In the genomic region with DNA sequence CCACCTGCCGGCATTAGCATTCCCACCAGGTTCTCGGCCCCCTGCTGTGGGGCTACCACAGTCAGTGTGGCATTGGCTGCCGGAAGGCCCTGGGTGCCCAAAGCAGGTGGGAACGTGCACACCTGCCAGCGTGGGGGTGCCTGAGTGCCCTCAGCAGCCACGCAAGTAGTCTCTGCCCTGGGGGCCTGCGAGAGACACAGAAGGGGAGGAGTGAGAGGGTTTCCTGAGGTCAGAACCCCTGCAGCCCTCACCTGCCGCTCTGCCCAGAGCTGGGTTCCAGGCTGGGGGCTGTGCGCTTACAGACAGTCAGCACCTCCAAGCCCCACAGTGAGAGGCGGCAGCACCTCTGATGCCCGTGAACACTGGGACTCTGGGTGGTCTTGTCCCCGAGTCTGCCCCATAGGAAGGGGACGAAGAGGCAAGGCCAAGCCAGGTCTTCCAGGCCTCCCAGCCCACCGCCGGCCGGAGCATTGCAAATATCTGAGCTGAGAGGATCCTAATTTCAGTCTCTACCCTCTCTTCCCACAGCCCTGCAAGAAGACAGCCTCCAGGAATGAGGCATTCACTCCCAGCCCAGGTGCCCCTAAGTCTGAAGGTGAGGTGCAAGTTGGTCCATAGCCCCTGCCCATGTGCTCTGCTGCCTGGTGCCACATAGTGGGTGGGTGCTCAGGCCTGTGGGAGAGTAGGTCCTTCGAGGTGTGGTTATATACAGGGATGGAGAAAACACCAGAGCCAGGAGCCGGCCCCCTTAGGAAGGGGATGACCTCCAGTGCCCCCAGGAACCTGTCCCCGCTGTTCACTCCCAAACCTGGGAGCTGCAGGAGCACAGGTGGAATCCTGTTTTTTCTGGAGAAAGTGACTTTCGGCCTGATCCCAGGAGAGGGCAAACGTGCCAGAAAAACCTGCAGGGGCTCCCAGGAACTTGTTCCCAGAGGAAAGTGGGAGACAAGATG, we compare ENCODE assay signal across 18 cellular contexts.
DNase-seq lines count a peak whose midpoint lies in the region; ATAC-seq, FAIRE-seq and TF ChIP-seq lines count a peak whose summit lies in the region.
"Had no signal": no experiment of that assay in that cellular context is flagged by ENCODE, and none has a peak within 500 bp of the region (broad histone marks: within the 10 kb centered on the region; RNA-seq: fewer than 3 reads in every experiment).

No MANE protein-coding gene starts in this region.

- no peak overlapping the region for H3K4me3 ChIP-seq in kidney (ENCODE audit: low read length in 2 of 2)
- no peak overlapping the region for H3K4me3 ChIP-seq in stomach
- H3K4me3 ChIP-seq: psoas muscle had no signal

- 73 to 85% (median 78%) methylated on average over 12 to 21 of the region's 21 CpGs for WGBS in stomach, 5 donors

- DNase-seq in activated CD8-positive, alpha-beta memory T cell treated with anti-CD3 and anti-CD28 coated beads for 24 hours: peak; percentile 35
- DNase-seq in activated CD8-positive, alpha-beta memory T cell treated with anti-CD3 and anti-CD28 coated beads, Interleukin-2, amount 50 U/mL, for 4 hours: no peak
- DNase-seq in NCI-H345 (lab: John Stamatoyannopoulos, UW) (peak; percentile 97), kidney (peak; percentile 67), stomach (peak; percentile 16), endothelial cell (ENCODE audit: low spot score) (no peak)
- DNase-seq in stimulated activated CD4-positive, alpha-beta T cell treated with anti-CD3 and anti-CD28 coated beads, Interleukin-4, amount 100 ng/mL, for 4 hours: no peak
- DNase-seq: activated naive CD4-positive, alpha-beta T cell treated with anti-CD3 and anti-CD28 coated beads, Interleukin-2, amount 10 ng/mL, durations not matched to agents 7 days and 5 days; aorta; effector memory CD8-positive, alpha-beta T cell; Kasumi-1; NCI-H524 treated with DMSO at 0.1 percent for 48 hours; PC-3; psoas muscle had no signal

- H3K36me3 ChIP-seq in kidney (ENCODE audit: control insufficient read depth in 1 of 2, insufficient read depth in 2 of 2, low read length in 2 of 2) (no peaks in the 10 kb centered on the region), stomach (no peaks in the 10 kb centered on the region)

- intact Hi-C loops in kidney (cut with DNase I) (no loop called here), stomach (cut with DNase I; ENCODE audit: low total_unique reads) (no loop called here)

- no peak for FAIRE-seq in kidney (lab: Jason Lieb, UNC)
- FAIRE-seq: GM12892 had no signal

- no peaks in the 10 kb centered on the region for H3K4me1 Mint-ChIP-seq in endothelial cell (ENCODE audit: unreplicated experiment)
- H3K4me1 Mint-ChIP-seq: activated naive CD4-positive, alpha-beta T cell treated with anti-CD3 and anti-CD28 coated beads, Interleukin-2, amount 10 ng/mL, durations not matched to agents 7 days and 5 days; stimulated activated effector memory CD8-positive, alpha-beta T cell treated with anti-CD3 and anti-CD28 coated beads, Interleukin-12 subunit alpha, Interleukin-12 subunit beta, amount 100 ng/mL, for 72 hours had no signal

- ATAC-seq in HG03460 (IDR thresholded peaks at IDR 0.05; ENCODE audit: unreplicated experiment): no peak
- ATAC-seq: effector memory CD8-positive, alpha-beta T cell; PC-3; psoas muscle; stimulated activated effector memory CD8-positive, alpha-beta T cell treated with anti-CD3 and anti-CD28 coated beads, Interleukin-12 subunit alpha, Interleukin-12 subunit beta, amount 100 ng/mL, for 72 hours had no signal

- H3K27ac Mint-ChIP-seq in endothelial cell (ENCODE audit: unreplicated experiment): no peak overlapping the region
- H3K27ac Mint-ChIP-seq: activated naive CD4-positive, alpha-beta T cell treated with anti-CD3 and anti-CD28 coated beads, Interleukin-2, amount 10 ng/mL, durations not matched to agents 7 days and 5 days; effector memory CD8-positive, alpha-beta T cell; stimulated activated effector memory CD8-positive, alpha-beta T cell treated with anti-CD3 and anti-CD28 coated beads, Interleukin-12 subunit alpha, Interleukin-12 subunit beta, amount 100 ng/mL, for 72 hours had no signal

- no peak overlapping the region for H3K9ac ChIP-seq in kidney (ENCODE audit: low read length in 2 of 2)

- no peaks in the 10 kb centered on the region for H3K36me3 Mint-ChIP-seq in endothelial cell (ENCODE audit: low read depth, unreplicated experiment)
- H3K36me3 Mint-ChIP-seq: activated naive CD4-positive, alpha-beta T cell treated with anti-CD3 and anti-CD28 coated beads, Interleukin-2, amount 10 ng/mL, durations not matched to agents 7 days and 5 days; stimulated activated effector memory CD8-positive, alpha-beta T cell treated with anti-CD3 and anti-CD28 coated beads, Interleukin-12 subunit alpha, Interleukin-12 subunit beta, amount 100 ng/mL, for 72 hours had no signal

- H3K27me3 ChIP-seq in stomach: peaks cover 0 to 18% (median 0%) of the 10 kb centered on the region in 3 donors

- H3K9me3 ChIP-seq in kidney (ENCODE audit: control insufficient read depth in 1 of 2, low read length in 2 of 2) (no peaks in the 10 kb centered on the region), stomach (no peaks in the 10 kb centered on the region)
- H3K9me3 ChIP-seq: psoas muscle had no signal

- peaks cover 8% of the 10 kb centered on the region for H3K27me3 Mint-ChIP-seq in endothelial cell (ENCODE audit: unreplicated experiment)
- H3K27me3 Mint-ChIP-seq: activated naive CD4-positive, alpha-beta T cell treated with anti-CD3 and anti-CD28 coated beads, Interleukin-2, amount 10 ng/mL, durations not matched to agents 7 days and 5 days had no signal

- no peak for TF ChIP-seq EP300 in stomach (IDR thresholded peaks at IDR 0.05)

- TF ChIP-seq CTCF in kidney (IDR thresholded peaks at IDR 0.05; ENCODE audit: borderline replicate concordance, extremely low read depth, insufficient read depth) (no peak), stomach (IDR thresholded peaks at IDR 0.05) (no peak), endothelial cell (IDR thresholded peaks at IDR 0.05; ENCODE audit: unreplicated experiment) (no peak)

- no peaks in the 10 kb centered on the region for H3K4me1 ChIP-seq in kidney (ENCODE audit: control insufficient read depth in 1 of 2, insufficient read depth in 1 of 2, low read depth in 1 of 2, low read length in 2 of 2)
- H3K4me1 ChIP-seq in stomach: no peaks in the 10 kb centered on the region
- H3K4me1 ChIP-seq: psoas muscle had no signal

- no peak overlapping the region for H3K4me3 Mint-ChIP-seq in endothelial cell (ENCODE audit: unreplicated experiment)
- H3K4me3 Mint-ChIP-seq: activated naive CD4-positive, alpha-beta T cell treated with anti-CD3 and anti-CD28 coated beads, Interleukin-2, amount 10 ng/mL, durations not matched to agents 7 days and 5 days; effector memory CD8-positive, alpha-beta T cell; stimulated activated effector memory CD8-positive, alpha-beta T cell treated with anti-CD3 and anti-CD28 coated beads, Interleukin-12 subunit alpha, Interleukin-12 subunit beta, amount 100 ng/mL, for 72 hours had no signal

- no peak for TF ChIP-seq POLR2A in stomach (IDR thresholded peaks at IDR 0.05)

- no peaks in the 10 kb centered on the region for H3K9me3 Mint-ChIP-seq in endothelial cell (ENCODE audit: unreplicated experiment)
- H3K9me3 Mint-ChIP-seq: activated naive CD4-positive, alpha-beta T cell treated with anti-CD3 and anti-CD28 coated beads, Interleukin-2, amount 10 ng/mL, durations not matched to agents 7 days and 5 days; effector memory CD8-positive, alpha-beta T cell; stimulated activated effector memory CD8-positive, alpha-beta T cell treated with anti-CD3 and anti-CD28 coated beads, Interleukin-12 subunit alpha, Interleukin-12 subunit beta, amount 100 ng/mL, for 72 hours had no signal

- H3K27ac ChIP-seq in kidney (ENCODE audit: low read depth in 2 of 2, low read length in 2 of 2) (no peak overlapping the region), stomach (no peak overlapping the region)
- H3K27ac ChIP-seq: C4-2B, psoas muscle had no signal

Comparison
In these comparisons a context has a peak if more than half of its experiments do, and no peak if none do; other contexts are left out.
1. DNase-seq: peak in activated CD8-positive, alpha-beta memory T cell treated with anti-CD3 and anti-CD28 coated beads for 24 hours (single experiment), NCI-H345 (single experiment), kidney (single experiment) and stomach (single experiment); none in activated CD8-positive, alpha-beta memory T cell treated with anti-CD3 and anti-CD28 coated beads, Interleukin-2, amount 50 U/mL, for 4 hours (single experiment), endothelial cell (single experiment) and stimulated activated CD4-positive, alpha-beta T cell treated with anti-CD3 and anti-CD28 coated beads, Interleukin-4, amount 100 ng/mL, for 4 hours (0 of 2).